In the genomic region with DNA sequence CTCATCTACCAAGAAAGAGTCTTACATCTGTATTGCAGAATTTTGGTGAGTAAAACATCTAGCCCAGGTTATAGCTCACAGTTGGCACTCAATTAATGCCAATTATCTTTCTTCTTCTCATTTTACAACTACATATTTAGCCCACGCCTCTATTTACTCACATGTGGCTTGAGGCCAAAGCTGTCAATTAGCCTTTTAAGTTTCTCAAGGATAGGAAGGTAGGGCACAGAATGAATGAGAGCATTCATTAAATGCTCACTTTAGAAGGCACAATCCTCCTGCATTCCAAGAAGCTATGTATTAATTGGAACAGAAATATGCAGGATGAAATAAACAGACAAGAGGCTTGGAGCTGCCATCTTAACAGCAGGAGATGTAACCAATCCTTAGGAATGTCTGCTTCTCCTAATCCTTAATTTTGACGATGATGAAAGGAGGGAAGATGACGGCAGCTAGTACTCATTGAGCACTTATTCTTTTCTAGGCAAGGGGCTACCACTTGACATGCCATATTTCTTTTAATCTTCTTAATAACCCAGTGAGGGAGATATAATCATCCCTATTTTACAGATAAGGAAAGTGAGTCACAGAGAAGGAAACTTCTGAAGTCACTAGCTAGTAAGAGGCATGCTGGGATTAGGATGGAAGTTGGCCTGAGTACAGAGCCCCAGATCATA, we compare ENCODE assay signal across 15 cellular contexts. TPM values are rescaled to one million over a fixed set of nuclear protein-coding genes. Genes with fewer than 3 reads are reported as not detected.
DNase-seq lines count a peak whose midpoint lies in the region; ATAC-seq lines count a peak whose summit lies in the region.
"Had no signal": no experiment of that assay in that cellular context is flagged by ENCODE, and none has a peak within 500 bp of the region (broad histone marks: within the 10 kb centered on the region; RNA-seq: fewer than 3 reads in every experiment).

No MANE protein-coding gene starts in this region.

- H3K9me3 ChIP-seq in mesodermal cell (ENCODE audit: control insufficient read depth, low read length), result no peaks in the 10 kb centered on the region
- no peaks in the 10 kb centered on the region for H3K9me3 ChIP-seq in MG63

- WGBS in mesodermal cell (ENCODE audit: insufficient coverage in 2 of 2), 2 experiments, result 90 to 100% methylated on average over 1 to 2 of the region's 3 CpGs

- peak overlapping the region; percentile 10 for H3K27ac ChIP-seq in mesodermal cell (ENCODE audit: low read depth, low read length, severe bottlenecking)
- H3K27ac ChIP-seq: BLaER1 treated with 17β-estradiol and CSF1 and Interleukin-3, amounts not matched to agents 10 nM and 100 nM had no signal

- no peaks in the 10 kb centered on the region; the same call in 1 of the 2 replicates for H3K27me3 ChIP-seq in MG63
- H3K27me3 ChIP-seq: BLaER1 treated with 17β-estradiol and CSF1 and Interleukin-3, amounts not matched to agents 10 nM and 100 nM had no signal

- ATAC-seq in HG03039 (IDR thresholded peaks at IDR 0.05; ENCODE audit: unreplicated experiment) (no peak), HG02588 (IDR thresholded peaks at IDR 0.05; ENCODE audit: unreplicated experiment) (no peak)
- ATAC-seq: CD8-positive, alpha-beta T cell had no signal

- H3K4me3 ChIP-seq in mesodermal cell (ENCODE audit: extremely low read depth, insufficient read depth, low read length, poor library complexity, severe bottlenecking) (no peak overlapping the region), MG63 (no peak overlapping the region)
- H3K4me3 ChIP-seq: BLaER1 treated with 17β-estradiol and CSF1 and Interleukin-3, amounts not matched to agents 10 nM and 100 nM had no signal

- DNase-seq in A172 (ENCODE audit: low spot score) (peak; percentile 30), Daoy (ENCODE audit: low read depth) (peak; percentile 25), NCI-H226 (peak; percentile 57), MG63 (no peak)
- DNase-seq: CD8-positive, alpha-beta T cell; H7; NCI-H187; NCI-H2107; NCI-H345; NCI-H774; SHP77 treated with DMSO at 0.1 percent for 48 hours had no signal

- peaks cover 7% of the 10 kb centered on the region for H3K4me1 ChIP-seq in mesodermal cell (ENCODE audit: control insufficient read depth, insufficient read depth, low read length, poor library complexity, severe bottlenecking)
- H3K4me1 ChIP-seq: BLaER1 treated with 17β-estradiol and CSF1 and Interleukin-3, amounts not matched to agents 10 nM and 100 nM had no signal

- H3K36me3 ChIP-seq in mesodermal cell (ENCODE audit: control insufficient read depth, insufficient read depth, low read length), result no peaks in the 10 kb centered on the region
- H3K36me3 ChIP-seq in MG63, result no peaks in the 10 kb centered on the region
- H3K36me3 ChIP-seq: BLaER1 treated with 17β-estradiol and CSF1 and Interleukin-3, amounts not matched to agents 10 nM and 100 nM had no signal

RNA-seq across cellular contexts. Expression of gene PANK3, which starts 30.8 kb away (rescaled TPM):
- total RNA-seq in A172 (2014; rRNA removed; shearing (Covaris generic)), result 49.0 and 62.3 TPM in 2 replicates
- 61.2 and 63.0 TPM in 2 replicates for total RNA-seq in Daoy (2014; rRNA removed; shearing (Covaris generic))
- 51.1 TPM for polyA plus RNA-seq in mesodermal cell (2013, experiment 1 of 2)
- 50.0 TPM for polyA plus RNA-seq in mesodermal cell (2013, experiment 2 of 2)
- 26.6 and 38.7 TPM in 2 replicates for total RNA-seq in MG63 (2014; rRNA removed; shearing (Covaris generic); ENCODE audit: low replicate concordance)
